In genomic region chrX:150569155-150569477, GRCh38 we compare ENCODE assay signal across 8 cellular contexts.
A peak's percentile ranks its signal among the peaks of the same experiment; 100 is the strongest.
DNase-seq lines count a peak whose midpoint lies in the region; ATAC-seq and TF ChIP-seq lines count a peak whose summit lies in the region.

No MANE protein-coding gene starts in this region.

- peak; percentile 78 for DNase-seq in SIG-M5 treated with dmso at 0.1 percent for 504 hours (lab: John Stamatoyannopoulos, UW; ENCODE audit: unreplicated experiment)
- DNase-seq in SIG-M5 (lab: John Stamatoyannopoulos, UW): no peak
- peak; percentile 70 for DNase-seq in OCI-M1 (lab: John Stamatoyannopoulos, UW)
- no peak for DNase-seq in astrocyte of the cerebellum (ENCODE audit: low read depth)
- DNase-seq in iris pigment epithelial cell (ENCODE audit: low read depth): peak; percentile 56
- DNase-seq in stimulated activated naive B cell treated with anti-CD40 and anti-IgM and Interleukin-4, amounts not matched to agents 10 μg/mL and 1 μg/mL and 100 μg/mL, for 72 hours: no peak
- no peak for DNase-seq in hepatic stellate cell (ENCODE audit: low spot score)

- no peaks in the 10 kb centered on the region for H3K9me3 Mint-ChIP-seq in stimulated activated naive B cell treated with anti-CD40 and anti-IgM and Interleukin-4, amounts not matched to agents 10 μg/mL and 1 μg/mL and 100 μg/mL, for 72 hours

- H3K4me1 Mint-ChIP-seq in stimulated activated naive B cell treated with anti-CD40 and anti-IgM and Interleukin-4, amounts not matched to agents 10 μg/mL and 1 μg/mL and 100 μg/mL, for 72 hours: peaks cover 22 to 37% of the 10 kb centered on the region in 2 donors

- peak overlapping the region; percentile 61 for H3K4me3 ChIP-seq in astrocyte of the cerebellum (ENCODE audit: low read depth, low read length)

- H3K36me3 Mint-ChIP-seq in stimulated activated naive B cell treated with anti-CD40 and anti-IgM and Interleukin-4, amounts not matched to agents 10 μg/mL and 1 μg/mL and 100 μg/mL, for 72 hours: no peaks in the 10 kb centered on the region

- TF ChIP-seq CTCF in astrocyte of the cerebellum (IDR thresholded peaks at IDR 0.05; ENCODE audit: low read depth, low read length, missing control alignments): no peak

- ATAC-seq in HG02885 (IDR thresholded peaks at IDR 0.05; ENCODE audit: poor library complexity, unreplicated experiment): peak; percentile 22
- peak; percentile 53 to 55 for ATAC-seq in stimulated activated naive B cell treated with anti-CD40 and anti-IgM and Interleukin-4, amounts not matched to agents 10 μg/mL and 1 μg/mL and 100 μg/mL, for 72 hours (replicated peaks)

- in situ Hi-C loops in astrocyte of the cerebellum (cut with HindIII; ENCODE audit: low sequenced_read_pairs): no loop called here

- H3K27me3 Mint-ChIP-seq in stimulated activated naive B cell treated with anti-CD40 and anti-IgM and Interleukin-4, amounts not matched to agents 10 μg/mL and 1 μg/mL and 100 μg/mL, for 72 hours: no peaks in the 10 kb centered on the region

- peak overlapping the region; percentile 85 to 92 for H3K4me3 Mint-ChIP-seq in stimulated activated naive B cell treated with anti-CD40 and anti-IgM and Interleukin-4, amounts not matched to agents 10 μg/mL and 1 μg/mL and 100 μg/mL, for 72 hours

- H3K27ac Mint-ChIP-seq in stimulated activated naive B cell treated with anti-CD40 and anti-IgM and Interleukin-4, amounts not matched to agents 10 μg/mL and 1 μg/mL and 100 μg/mL, for 72 hours: peak overlapping the region; percentile 92

Comparison
In these comparisons a context has a peak if more than half of its experiments do, and no peak if none do; other contexts are left out.
1. DNase-seq: peak in SIG-M5 treated with dmso at 0.1 percent for 504 hours (single experiment), OCI-M1 (single experiment) and iris pigment epithelial cell (single experiment); none in SIG-M5 (single experiment), astrocyte of the cerebellum (single experiment), stimulated activated naive B cell treated with anti-CD40 and anti-IgM and Interleukin-4, amounts not matched to agents 10 μg/mL and 1 μg/mL and 100 μg/mL, for 72 hours (single experiment) and hepatic stellate cell (single experiment).